ENCODE assay signal across 9 cellular contexts in genomic region chr20:59751075-59751711, GRCh38.
A peak's percentile ranks its signal among the peaks of the same experiment; 100 is the strongest.
DNase-seq lines count a peak whose midpoint lies in the region; ATAC-seq, FAIRE-seq and TF ChIP-seq lines count a peak whose summit lies in the region.
"Had no signal": no experiment of that assay in that cellular context is flagged by ENCODE, and none has a peak within 500 bp of the region (broad histone marks: within the 10 kb centered on the region; RNA-seq: fewer than 3 reads in every experiment).

No MANE protein-coding gene starts in this region.

- intact Hi-C loops in PC-3 (cut with micrococcal nuclease), result loop anchor here (1.0 kb wide), 1 partner anchor 153 kb away; no protein-coding TSS in a partner anchor
- intact Hi-C loops in lower lobe of right lung (cut with DNase I), result no loop called here

- TF ChIP-seq POLR2A in GM12891 (IDR thresholded peaks at IDR 0.05; ENCODE audit: low read depth, low read length), result no peak
- no peak for TF ChIP-seq POLR2A in tibial nerve (IDR thresholded peaks at IDR 0.05)

- peaks cover 100% of the 10 kb centered on the region for H4K20me1 ChIP-seq in BLaER1
- no peaks in the 10 kb centered on the region for H4K20me1 ChIP-seq in PC-3 (ENCODE audit: low read length)

- H3K27me3 ChIP-seq in BLaER1 (no peaks in the 10 kb centered on the region), PC-3 (ENCODE audit: low read length) (peaks cover 96% of the 10 kb centered on the region), lower lobe of right lung (ENCODE audit: low read depth) (peaks cover 50% of the 10 kb centered on the region), tibial nerve (peaks cover 0 to 46% of the 10 kb centered on the region in 2 donors)

- H3K9ac ChIP-seq in BLaER1 (peak overlapping the region; percentile 62; the same call in 1 of the 2 replicates), PC-3 (ENCODE audit: low read length) (no peak overlapping the region)

- no peak for TF ChIP-seq EP300 in tibial nerve (IDR thresholded peaks at IDR 0.05)

- H3K36me3 ChIP-seq in BLaER1, result peaks cover 91% of the 10 kb centered on the region
- H3K36me3 ChIP-seq in PC-3 (ENCODE audit: low read depth, low read length), result no peaks in the 10 kb centered on the region
- H3K36me3 ChIP-seq in lower lobe of right lung, result no peaks in the 10 kb centered on the region
- H3K36me3 ChIP-seq in tibial nerve, result no peaks in the 10 kb centered on the region

- ATAC-seq in HG03432 (IDR thresholded peaks at IDR 0.05; ENCODE audit: unreplicated experiment), result peak; percentile 60
- ATAC-seq in PC-3, result peak; percentile 94
- peak; percentile 66 to 81 for ATAC-seq in lower lobe of right lung

- CTCF ChIA-PET in PC-3 (lab: Charles Lee), result no interaction called here

- H3K9me2 ChIP-seq in PC-3 (replicated peaks; ENCODE audit: low read length), result no peaks in the 10 kb centered on the region

- POLR2A ChIA-PET in PC-3 (lab: Charles Lee; ENCODE audit: unreplicated experiment), result no interaction called here

- H3K4me2 ChIP-seq in BLaER1 (peak overlapping the region; percentile 89), PC-3 (ENCODE audit: low read length) (no peak overlapping the region)

- WGBS in tibial nerve, 2 donors, result 28 to 35% methylated on average over 15 to 17 of the region's 21 CpGs

- no peak overlapping the region for H2AFZ ChIP-seq in PC-3 (ENCODE audit: low read length)

- BruUV-seq in PC-3 (replicated peaks; lab: Mats Ljungman, UMichigan), result no TSS peak

- DNase-seq in GM12891 (ENCODE audit: insufficient read length, low spot score) (peak; percentile 92), PC-3 (peak; percentile 73), coronary artery (ENCODE audit: low spot score) (no peak), lower lobe of right lung (peak; percentile 78), tibial nerve (ENCODE audit: low spot score in 2 of 2) (peak; percentile 33 to 64), NCI-H128 (lab: John Stamatoyannopoulos, UW; ENCODE audit: unreplicated experiment) (no peak)

- TF ChIP-seq CTCF in PC-3 (conservative IDR thresholded peaks at IDR 0.05; ENCODE audit: low read depth, low read length) (peak; percentile 91), coronary artery (IDR thresholded peaks at IDR 0.05) (peak; percentile 74), lower lobe of right lung (IDR thresholded peaks at IDR 0.05) (peak; percentile 68), tibial nerve (IDR thresholded peaks at IDR 0.05) (peak; percentile 45 to 75 (median 70))

- H3K79me2 ChIP-seq in PC-3 (ENCODE audit: low read length), result no peaks in the 10 kb centered on the region

- H3K9me3 ChIP-seq in BLaER1 (no peaks in the 10 kb centered on the region), PC-3 (ENCODE audit: low read length) (no peaks in the 10 kb centered on the region), lower lobe of right lung (no peaks in the 10 kb centered on the region), tibial nerve (no peaks in the 10 kb centered on the region)

- FAIRE-seq in GM12891 (lab: Jason Lieb, UNC), result peak; percentile 92

- peaks cover 100% of the 10 kb centered on the region for H3K4me1 ChIP-seq in BLaER1
- H3K4me1 ChIP-seq in PC-3 (ENCODE audit: insufficient read depth, low read length), result no peaks in the 10 kb centered on the region
- peaks cover 16% of the 10 kb centered on the region for H3K4me1 ChIP-seq in lower lobe of right lung
- H3K4me1 ChIP-seq in tibial nerve, result peaks cover 0 to 30% (median 0%) of the 10 kb centered on the region in 4 donors

- H3K4me3 ChIP-seq in BLaER1 (peak overlapping the region; percentile 54), PC-3 (ENCODE audit: low read length) (no peak overlapping the region), coronary artery (no peak overlapping the region), lower lobe of right lung (no peak overlapping the region), tibial nerve (no peak overlapping the region)
- H3K4me3 ChIP-seq: skin epidermis had no signal

- H3K27ac ChIP-seq in BLaER1 (peak overlapping the region; percentile 42; the same call in 1 of the 2 replicates), PC-3 (ENCODE audit: low read length) (no peak overlapping the region), coronary artery (no peak overlapping the region), lower lobe of right lung (no peak overlapping the region), tibial nerve (no peak overlapping the region)
- H3K27ac ChIP-seq: skin epidermis had no signal

- no peaks in the 10 kb centered on the region for H3F3A ChIP-seq in PC-3 (ENCODE audit: low read length, unreplicated experiment)

TF ChIP-seq in GM12891, 5 proteins besides CTCF, POLR2A, EP300 and RAD21:
- TF ChIP-seq POLR2AphosphoS5 (IDR thresholded peaks at IDR 0.05; ENCODE audit: low read depth, low read length) (no peak), PAX5 (IDR thresholded peaks at IDR 0.05; ENCODE audit: insufficient read depth, low read length, severe bottlenecking) (no peak), TAF1 (IDR thresholded peaks at IDR 0.05; ENCODE audit: low read depth, low read length) (no peak), POU2F2 (IDR thresholded peaks at IDR 0.05; ENCODE audit: low read depth, low read length) (no peak), SPI1 (IDR thresholded peaks at IDR 0.05; ENCODE audit: low read depth, low read length) (no peak)

Comparison
In these comparisons a context has a peak if more than half of its experiments do, and no peak if none do; other contexts are left out.
1. DNase-seq: peak in GM12891 (single experiment), PC-3 (single experiment), lower lobe of right lung (single experiment) and tibial nerve (2 of 2); none in coronary artery (single experiment) and NCI-H128 (single experiment).
2. Peak in every context shown above with its lines, with median percentiles within 50 percentile points of each other: ATAC-seq and CTCF ChIP-seq.